ENCODE assay signal across 13 cellular contexts in genomic region chr4:38371391-38371851, GRCh38.
DNase-seq lines count a peak whose midpoint lies in the region; TF ChIP-seq lines count a peak whose summit lies in the region.
"Had no signal": no experiment of that assay in that cellular context is flagged by ENCODE, and none has a peak within 500 bp of the region (broad histone marks: within the 10 kb centered on the region; RNA-seq: fewer than 3 reads in every experiment).

No MANE protein-coding gene starts in this region.

- peak; percentile 52 for DNase-seq in H4 (ENCODE audit: low spot score)
- peak; percentile 24 for DNase-seq in UCSD-AML1 (lab: John Stamatoyannopoulos, UW; ENCODE audit: unreplicated experiment)
- peak; percentile 26 for DNase-seq in fibroblast of villous mesenchyme (ENCODE audit: low read depth)
- peak; percentile 88 for DNase-seq in stromal cell of bone marrow (ENCODE audit: low read depth)
- no peak for DNase-seq in NCI-H2171 (lab: John Stamatoyannopoulos, UW)
- DNase-seq in RPMI8226, result no peak
- no peak for DNase-seq in NCI-H2081 treated with DMSO at 0.1 percent for 48 hours (lab: John Stamatoyannopoulos, UW)
- DNase-seq: activated T-cell treated with anti-CD3 and anti-CD28 coated beads, Interleukin-2, amount 50 U/mL, for 24 hours; H7; naive thymus-derived CD4-positive, alpha-beta T cell; NCI-H524 treated with DMSO at 0.1 percent for 48 hours; substantia nigra had no signal

- no peak overlapping the region for H3K4me3 ChIP-seq in fibroblast of villous mesenchyme (ENCODE audit: low read depth, low read length)
- H3K4me3 ChIP-seq: GM12878 had no signal

- TF ChIP-seq CTCF in fibroblast of villous mesenchyme (IDR thresholded peaks at IDR 0.05; ENCODE audit: insufficient read depth, low read depth, low read length), result no peak

Comparison
In these comparisons a context has a peak if more than half of its experiments do, and no peak if none do; other contexts are left out.
1. DNase-seq: peak in H4 (single experiment), UCSD-AML1 (single experiment), fibroblast of villous mesenchyme (single experiment) and stromal cell of bone marrow (single experiment); none in NCI-H2171 (single experiment), RPMI8226 (single experiment) and NCI-H2081 treated with DMSO at 0.1 percent for 48 hours (single experiment).